In the genomic region with DNA sequence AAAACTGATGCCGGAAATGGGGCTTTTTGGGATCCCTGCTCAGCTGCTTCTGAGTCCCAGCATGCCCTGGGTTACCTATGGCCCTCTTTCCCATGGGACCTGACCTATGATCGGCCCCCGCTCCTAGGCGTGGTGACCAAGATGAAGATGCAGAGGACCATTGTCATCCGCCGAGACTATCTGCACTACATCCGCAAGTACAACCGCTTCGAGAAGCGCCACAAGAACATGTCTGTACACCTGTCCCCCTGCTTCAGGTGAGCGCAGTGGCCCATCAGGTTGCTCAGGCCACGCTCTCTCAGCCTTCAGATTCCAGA, we compare ENCODE assay signal across 8 cellular contexts. TPM values are rescaled to one million over a fixed set of nuclear protein-coding genes. Genes with fewer than 3 reads are reported as not detected.
DNase-seq lines count a peak whose midpoint lies in the region; ATAC-seq and TF ChIP-seq lines count a peak whose summit lies in the region.

No MANE protein-coding gene starts in this region.

- no peak for DNase-seq in HCT116 (ENCODE audit: low read depth, low spot score)
- no peak for DNase-seq in activated B cell treated with CpG ODN at 0.5 μM for 24 hours
- no peak for DNase-seq in fibroblast of pulmonary artery (ENCODE audit: low read depth)
- DNase-seq in smooth muscle cell (lab: John Stamatoyannopoulos, UW; ENCODE audit: unreplicated experiment): no peak

- RAD21 ChIA-PET in HCT116 (lab: Charles Lee; ENCODE audit: low non-redundant PET in 1 of 2, low total read pairs in 2 of 2, uncharacterized antibody in 2 of 2, unreplicated experiment in 2 of 2): no interaction called here

- H3K79me2 ChIP-seq in HCT116 (ENCODE audit: insufficient read depth, low read length) (peaks cover 33% of the 10 kb centered on the region), smooth muscle cell (ENCODE audit: low read depth) (peaks cover 24% of the 10 kb centered on the region)

- H3F3A ChIP-seq in smooth muscle cell (ENCODE audit: low read depth): peaks cover 33% of the 10 kb centered on the region

- TF ChIP-seq POLR2A in HCT116 (IDR thresholded peaks at IDR 0.05; ENCODE audit: borderline replicate concordance, extremely low read depth, insufficient read depth, insufficient read length): no peak

- H3K4me3 ChIP-seq in HCT116 (replicated peaks in 1 of 2; ENCODE audit: low read depth in 1 of 2, low read length in 2 of 2): peak overlapping the region; percentile 90 to 96
- peak overlapping the region; percentile 88 for H3K4me3 ChIP-seq in fibroblast of pulmonary artery (replicated peaks; ENCODE audit: low read depth, low read length)
- H3K4me3 ChIP-seq in smooth muscle cell: peak overlapping the region; percentile 95

- H3K4me2 ChIP-seq in HCT116 (ENCODE audit: low read length): peak overlapping the region; percentile 85
- H3K4me2 ChIP-seq in smooth muscle cell: peak overlapping the region; percentile 97

- H3K4me1 ChIP-seq in HCT116 (ENCODE audit: control insufficient read depth in 1 of 2, insufficient read depth in 2 of 2, low read length in 2 of 2) (peaks cover 13 to 57% of the 10 kb centered on the region in 2 experiments), smooth muscle cell (ENCODE audit: low read depth) (peaks cover 15% of the 10 kb centered on the region)

- H3K36me3 Mint-ChIP-seq in activated B cell treated with CpG ODN at 0.5 μM for 24 hours (ENCODE audit: low read depth): peaks cover 55% of the 10 kb centered on the region

- H3K4me1 Mint-ChIP-seq in activated B cell treated with CpG ODN at 0.5 μM for 24 hours: peaks cover 68% of the 10 kb centered on the region

- no peak overlapping the region for H2AFZ ChIP-seq in HCT116 (ENCODE audit: low read depth, low read length, poor library complexity, severe bottlenecking)
- H2AFZ ChIP-seq in smooth muscle cell (ENCODE audit: low read depth): no peak overlapping the region

- H3K9me3 Mint-ChIP-seq in activated B cell treated with CpG ODN at 0.5 μM for 24 hours: no peaks in the 10 kb centered on the region

- H3K27me3 ChIP-seq in HCT116 (ENCODE audit: insufficient read depth, low read length) (no peaks in the 10 kb centered on the region), smooth muscle cell (ENCODE audit: low read depth) (no peaks in the 10 kb centered on the region)

- H3K9me3 ChIP-seq in HCT116 (ENCODE audit: control insufficient read depth in 1 of 2, insufficient read depth in 1 of 2, low read depth in 1 of 2, low read length in 2 of 2) (no peaks in the 10 kb centered on the region), smooth muscle cell (replicated peaks; ENCODE audit: low read depth) (no peaks in the 10 kb centered on the region)

- H3K36me3 ChIP-seq in HCT116 (ENCODE audit: control insufficient read depth in 1 of 2, insufficient read depth in 2 of 2, low read length in 2 of 2) (peaks cover 13 to 28% of the 10 kb centered on the region in 2 experiments), smooth muscle cell (ENCODE audit: low read depth) (peaks cover 5% of the 10 kb centered on the region)

- BruUV-seq in HCT116 (replicated peaks; lab: Mats Ljungman, UMichigan): no TSS peak

- H3K4me3 Mint-ChIP-seq in activated B cell treated with CpG ODN at 0.5 μM for 24 hours: peak overlapping the region; percentile 93

- TF ChIP-seq RAD21 in HCT116 (IDR thresholded peaks at IDR 0.05; ENCODE audit: low read depth): no peak

- 94% methylated on average over 12 of the region's 12 CpGs for WGBS in smooth muscle cell (ENCODE audit: low lambda C conversion rate)

- TF ChIP-seq CTCF in HCT116 (IDR thresholded peaks at IDR 0.05 in 2 of 3, conservative IDR thresholded peaks at IDR 0.05 in 1 of 3; ENCODE audit: borderline replicate concordance in 1 of 3, insufficient read depth in 1 of 3, low read depth in 2 of 3, low read length in 2 of 3) (no peak), activated B cell treated with CpG ODN at 0.5 μM for 24 hours (IDR thresholded peaks at IDR 0.05) (no peak), fibroblast of pulmonary artery (IDR thresholded peaks at IDR 0.05; ENCODE audit: low read length, missing control alignments) (no peak), smooth muscle cell (IDR thresholded peaks at IDR 0.05; ENCODE audit: borderline replicate concordance, insufficient read depth, poor library complexity, severe bottlenecking) (no peak)

- H3K9ac ChIP-seq in HCT116 (ENCODE audit: low read length) (peak overlapping the region; percentile 99), smooth muscle cell (ENCODE audit: low read depth) (peak overlapping the region; percentile 98)

- ATAC-seq in HCT116 (no peak), activated B cell treated with CpG ODN at 0.5 μM for 24 hours (ENCODE audit: low read depth) (no peak), HG03439 (IDR thresholded peaks at IDR 0.05; ENCODE audit: unreplicated experiment) (no peak), GM21423 (IDR thresholded peaks at IDR 0.05; ENCODE audit: unreplicated experiment) (no peak), HG03039 (IDR thresholded peaks at IDR 0.05; ENCODE audit: unreplicated experiment) (no peak), GM21381 (IDR thresholded peaks at IDR 0.05; ENCODE audit: unreplicated experiment) (no peak)

- H3K27ac Mint-ChIP-seq in activated B cell treated with CpG ODN at 0.5 μM for 24 hours: peak overlapping the region; percentile 97

- H3K9me2 ChIP-seq in HCT116 (ENCODE audit: insufficient read depth): no peaks in the 10 kb centered on the region

- H3K27ac ChIP-seq in HCT116 (ENCODE audit: low read depth, low read length) (peak overlapping the region; percentile 86), smooth muscle cell (ENCODE audit: low read depth) (no peak overlapping the region)

- peaks cover 14% of the 10 kb centered on the region; the same call in 1 of the 2 replicates for H4K20me1 ChIP-seq in HCT116 (ENCODE audit: insufficient read depth)
- peaks cover 36% of the 10 kb centered on the region for H4K20me1 ChIP-seq in smooth muscle cell (ENCODE audit: low read depth)

- H3K27me3 Mint-ChIP-seq in activated B cell treated with CpG ODN at 0.5 μM for 24 hours: no peaks in the 10 kb centered on the region

- POLR2A ChIA-PET in HCT116 (lab: Charles Lee) (no interaction called here), activated B cell treated with CpG ODN at 0.5 μM for 24 hours (lab: Charles Lee) (interaction anchor here (0.6 to 7.8 kb wide), 3 partner anchors 24 to 224 kb away, joined by 3 to 77 read pairs (median 13); partner anchors contain the start of genes ALDH16A1 and PIH1D1)

- CTCF ChIA-PET in HCT116 (lab: Charles Lee) (no interaction called here), activated B cell treated with CpG ODN at 0.5 μM for 24 hours (lab: Charles Lee) (interaction anchor here (1.0 kb wide), 1 partner anchor 24 kb away, joined by 3 read pairs; the partner anchor contains the start of gene FLT3LG)

- intact Hi-C loops in HCT116 (cut with micrococcal nuclease): no loop called here
- intact Hi-C loops in activated B cell treated with CpG ODN at 0.5 μM for 24 hours (cut with micrococcal nuclease): loop anchor here (2.0 to 10.0 kb wide), 5 partner anchors 35 to 1135 kb away; partner anchors contain the start of genes FUZ, PPP1R15A, PRR12 and SYNGR4

TF ChIP-seq in HCT116, 20 proteins besides CTCF, POLR2A, EP300 and RAD21 (continues in another document):
- no peak for TF ChIP-seq EZH2 (IDR thresholded peaks at IDR 0.05)
- TF ChIP-seq TCF7L2 (IDR thresholded peaks at IDR 0.05; ENCODE audit: borderline replicate concordance, extremely low read depth, insufficient read depth, insufficient read length): no peak
- TF ChIP-seq, protein P1, sequence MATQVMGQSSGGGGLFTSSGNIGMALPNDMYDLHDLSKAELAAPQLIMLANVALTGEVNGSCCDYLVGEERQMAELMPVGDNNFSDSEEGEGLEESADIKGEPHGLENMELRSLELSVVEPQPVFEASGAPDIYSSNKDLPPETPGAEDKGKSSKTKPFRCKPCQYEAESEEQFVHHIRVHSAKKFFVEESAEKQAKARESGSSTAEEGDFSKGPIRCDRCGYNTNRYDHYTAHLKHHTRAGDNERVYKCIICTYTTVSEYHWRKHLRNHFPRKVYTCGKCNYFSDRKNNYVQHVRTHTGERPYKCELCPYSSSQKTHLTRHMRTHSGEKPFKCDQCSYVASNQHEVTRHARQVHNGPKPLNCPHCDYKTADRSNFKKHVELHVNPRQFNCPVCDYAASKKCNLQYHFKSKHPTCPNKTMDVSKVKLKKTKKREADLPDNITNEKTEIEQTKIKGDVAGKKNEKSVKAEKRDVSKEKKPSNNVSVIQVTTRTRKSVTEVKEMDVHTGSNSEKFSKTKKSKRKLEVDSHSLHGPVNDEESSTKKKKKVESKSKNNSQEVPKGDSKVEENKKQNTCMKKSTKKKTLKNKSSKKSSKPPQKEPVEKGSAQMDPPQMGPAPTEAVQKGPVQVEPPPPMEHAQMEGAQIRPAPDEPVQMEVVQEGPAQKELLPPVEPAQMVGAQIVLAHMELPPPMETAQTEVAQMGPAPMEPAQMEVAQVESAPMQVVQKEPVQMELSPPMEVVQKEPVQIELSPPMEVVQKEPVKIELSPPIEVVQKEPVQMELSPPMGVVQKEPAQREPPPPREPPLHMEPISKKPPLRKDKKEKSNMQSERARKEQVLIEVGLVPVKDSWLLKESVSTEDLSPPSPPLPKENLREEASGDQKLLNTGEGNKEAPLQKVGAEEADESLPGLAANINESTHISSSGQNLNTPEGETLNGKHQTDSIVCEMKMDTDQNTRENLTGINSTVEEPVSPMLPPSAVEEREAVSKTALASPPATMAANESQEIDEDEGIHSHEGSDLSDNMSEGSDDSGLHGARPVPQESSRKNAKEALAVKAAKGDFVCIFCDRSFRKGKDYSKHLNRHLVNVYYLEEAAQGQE (IDR thresholded peaks at IDR 0.05; ENCODE audit: low read depth): no peak

RNA-seq across cellular contexts. Expression of gene RPS11, which starts 1.5 kb away (rescaled TPM):
- total RNA-seq in HCT116 (2021; ENCODE audit: unreplicated experiment): 2,353 TPM
- polyA plus RNA-seq in HCT116 (2012): 4,962 and 5,407 TPM in 2 replicates
- total RNA-seq in activated B cell treated with CpG ODN at 0.5 μM for 24 hours: 3,758 and 4,733 TPM in 2 replicates
- total RNA-seq in smooth muscle cell: 3,115 and 3,456 TPM in 2 replicates
- 729 and 804 TPM in 2 replicates for polyA plus RNA-seq in smooth muscle cell

RNA-seq across cellular contexts. Expression of gene RPL13A, which starts 10.3 kb away (rescaled TPM):
- total RNA-seq in HCT116 (2021; ENCODE audit: unreplicated experiment) (3,719 TPM), activated B cell treated with CpG ODN at 0.5 μM for 24 hours (6,642 and 7,342 TPM in 2 replicates), smooth muscle cell (1,134 and 1,154 TPM in 2 replicates)
- polyA plus RNA-seq in HCT116 (2012): 4,853 and 5,472 TPM in 2 replicates
- polyA plus RNA-seq in smooth muscle cell: 732 and 818 TPM in 2 replicates

RNA-seq across cellular contexts. Expression of gene FCGRT, which starts 14.7 kb away (rescaled TPM):
- total RNA-seq in HCT116 (2021; ENCODE audit: unreplicated experiment) (1.8 TPM), activated B cell treated with CpG ODN at 0.5 μM for 24 hours (17.4 and 18.8 TPM in 2 replicates), smooth muscle cell (58.1 and 66.1 TPM in 2 replicates)
- polyA plus RNA-seq in HCT116 (2012): 1.2 and 2.1 TPM in 2 replicates
- 127 and 135 TPM in 2 replicates for polyA plus RNA-seq in smooth muscle cell

RNA-seq across cellular contexts. Expression of gene FLT3LG, which starts 23.7 kb away (rescaled TPM):
- total RNA-seq in HCT116 (2021; ENCODE audit: unreplicated experiment) (3.8 TPM), activated B cell treated with CpG ODN at 0.5 μM for 24 hours (15.4 and 17.7 TPM in 2 replicates), smooth muscle cell (0.27 and 0.45 TPM in 2 replicates)
- 2.5 and 4.0 TPM in 2 replicates for polyA plus RNA-seq in HCT116 (2012)
- polyA plus RNA-seq in smooth muscle cell: 0.85 and 2.0 TPM in 2 replicates

RNA-seq across cellular contexts. Expression of gene RCN3, which starts 30.1 kb away (rescaled TPM):
- total RNA-seq in HCT116 (2021; ENCODE audit: unreplicated experiment) (0.39 TPM), activated B cell treated with CpG ODN at 0.5 μM for 24 hours (0.89 and 1.1 TPM in 2 replicates), smooth muscle cell (248 and 311 TPM in 2 replicates)
- 0.13 TPM in 1 of 2 replicates, not detected in the other for polyA plus RNA-seq in HCT116 (2012)
- 773 and 1,078 TPM in 2 replicates for polyA plus RNA-seq in smooth muscle cell
